Comparison of ENCODE assay signal across 2 cellular contexts in genomic region chr6:151391021-151391470, GRCh38.
TF ChIP-seq lines count a peak whose summit lies in the region.

No MANE protein-coding gene starts in this region.

TF ChIP-seq in GM23338, 12 proteins besides CTCF, POLR2A, EP300 and RAD21 (continued from another document):
- TF ChIP-seq ZNF462 (CRISPR knock-in tag; IDR thresholded peaks at IDR 0.05): no peak
- no peak for TF ChIP-seq ZNF114 (CRISPR knock-in tag; IDR thresholded peaks at IDR 0.05)
- no peak for TF ChIP-seq CREB1 (CRISPR knock-in tag; IDR thresholded peaks at IDR 0.05; ENCODE audit: low read depth)
- no peak for TF ChIP-seq ETS1 (IDR thresholded peaks at IDR 0.05)
- no peak for TF ChIP-seq JUNB (IDR thresholded peaks at IDR 0.05; ENCODE audit: unreplicated experiment)
- no peak for TF ChIP-seq ZNF331 (CRISPR knock-in tag; IDR thresholded peaks at IDR 0.05; ENCODE audit: low read depth)
- TF ChIP-seq REST (IDR thresholded peaks at IDR 0.05; ENCODE audit: unreplicated experiment): no peak
TF ChIP-seq in GM23338: peak in this region for 0.

TF ChIP-seq in WTC11, 78 proteins besides CTCF, POLR2A, EP300 and RAD21 (continued from another document):
- TF ChIP-seq HMGXB4 (CRISPR knock-in tag; IDR thresholded peaks at IDR 0.05) (0 out of 2 replicates have a peak, but pooled peaks have one; percentile 32), FOXJ3 (CRISPR knock-in tag; IDR thresholded peaks at IDR 0.05; ENCODE audit: borderline replicate concordance) (no peak), SMAD3 (CRISPR knock-in tag; IDR thresholded peaks at IDR 0.05; ENCODE audit: borderline replicate concordance) (no peak)
